In genomic region chr3:122458992-122459391, GRCh38 we compare ENCODE assay signal across 8 cellular contexts. TPM values are rescaled to one million over a fixed set of nuclear protein-coding genes. Genes with fewer than 3 reads are reported as not detected.
A peak's percentile ranks its signal among the peaks of the same experiment; 100 is the strongest.
DNase-seq lines count a peak whose midpoint lies in the region; ATAC-seq and TF ChIP-seq lines count a peak whose summit lies in the region.

No MANE protein-coding gene starts in this region.

- DNase-seq in Daoy (ENCODE audit: low read depth) (peak; percentile 40), KBM-7 (peak; percentile 19), cardiac fibroblast (ENCODE audit: low read depth in 2 of 2) (peak; percentile 77 to 78), nephron progenitor cell (no peak), RPMI8226 (no peak), ureter (ENCODE audit: low spot score) (no peak)

- TF ChIP-seq CTCF in cardiac fibroblast (IDR thresholded peaks at IDR 0.05; ENCODE audit: low read depth, low read length) (peak; percentile 40), nephron progenitor cell (IDR thresholded peaks at IDR 0.05) (peak; percentile 34)

- ATAC-seq in HG02759 (IDR thresholded peaks at IDR 0.05; ENCODE audit: unreplicated experiment) (no peak), GM21825 (IDR thresholded peaks at IDR 0.05; ENCODE audit: unreplicated experiment) (no peak)

- no peaks in the 10 kb centered on the region for H3K9me3 Mint-ChIP-seq in nephron progenitor cell

- H3K4me3 Mint-ChIP-seq in nephron progenitor cell = no peak overlapping the region

- H3K27me3 Mint-ChIP-seq in nephron progenitor cell (ENCODE audit: low read depth, poor library complexity) = no peaks in the 10 kb centered on the region

- peaks cover 57% of the 10 kb centered on the region for H3K36me3 Mint-ChIP-seq in nephron progenitor cell (ENCODE audit: low read depth)

- in situ Hi-C loops in KBM-7 (cut with MboI; ENCODE audit: low pct_unique_long_range_greater_than_20kb, low sequenced_read_pairs) = no loop called here

- no peak overlapping the region for H3K4me3 ChIP-seq in cardiac fibroblast (replicated peaks in 1 of 2; ENCODE audit: low read depth in 2 of 2, low read length in 2 of 2)

- H3K27ac Mint-ChIP-seq in nephron progenitor cell = no peak overlapping the region

- no peaks in the 10 kb centered on the region for H3K4me1 Mint-ChIP-seq in nephron progenitor cell

RNA-seq across cellular contexts. Expression of gene WDR5B, which starts 43.1 kb away (rescaled TPM):
- total RNA-seq in Daoy (2014; rRNA removed; shearing (Covaris generic)) = 6.2 and 6.5 TPM in 2 replicates
- 7.2 TPM for total RNA-seq in ureter

RNA-seq across cellular contexts. Expression of gene KPNA1, which starts 55.7 kb away (rescaled TPM):
- 21.5 and 32.1 TPM in 2 replicates for total RNA-seq in Daoy (2014; rRNA removed; shearing (Covaris generic))
- total RNA-seq in ureter = 75.7 TPM

Comparison
In these comparisons a context has a peak if more than half of its experiments do, and no peak if none do; other contexts are left out.
1. DNase-seq: peak in Daoy (single experiment), KBM-7 (single experiment) and cardiac fibroblast (2 of 2); none in nephron progenitor cell (single experiment), RPMI8226 (single experiment) and ureter (single experiment).